Comparison of ENCODE assay signal across 11 cellular contexts in the genomic region with DNA sequence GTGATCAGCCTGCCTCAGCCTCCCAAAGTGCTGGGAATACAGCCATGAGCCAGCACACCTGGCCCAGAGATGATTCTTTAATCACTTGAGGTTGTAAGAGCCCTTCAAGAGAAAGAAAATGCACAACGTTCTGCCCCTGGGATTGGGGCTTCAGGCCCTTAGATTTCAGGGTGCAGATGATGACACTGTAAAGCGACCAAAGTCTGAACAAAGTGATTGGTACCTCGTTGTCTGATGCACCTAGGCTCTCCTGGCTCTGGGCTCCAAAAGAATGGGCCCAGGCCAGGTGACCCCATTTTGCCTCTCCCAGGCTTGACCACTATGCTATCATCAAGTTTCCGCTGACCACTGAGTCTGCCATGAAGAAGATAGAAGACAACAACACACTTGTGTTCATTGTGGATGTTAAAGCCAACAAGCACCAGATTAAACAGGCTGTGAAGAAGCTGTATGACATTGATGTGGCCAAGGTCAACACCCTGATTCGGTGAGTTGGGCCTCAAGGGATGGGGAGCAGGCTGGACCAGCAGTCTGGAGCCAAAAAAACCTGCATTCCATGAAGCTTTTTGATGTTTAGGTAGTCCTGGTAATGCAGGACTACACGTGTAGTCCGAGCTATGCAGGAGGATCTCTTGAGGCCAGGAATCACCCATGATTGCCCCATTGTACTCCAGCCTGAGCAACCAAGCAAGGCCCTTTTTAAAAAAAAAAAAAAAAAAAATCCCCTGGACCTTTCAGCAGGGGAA. TPM values are rescaled to one million over a fixed set of nuclear protein-coding genes. Genes with fewer than 3 reads are reported as not detected.
DNase-seq lines count a peak whose midpoint lies in the region; ATAC-seq, FAIRE-seq and TF ChIP-seq lines count a peak whose summit lies in the region.
"Had no signal": no experiment of that assay in that cellular context is flagged by ENCODE, and none has a peak within 500 bp of the region (broad histone marks: within the 10 kb centered on the region; RNA-seq: fewer than 3 reads in every experiment).

No MANE protein-coding gene starts in this region.

- ATAC-seq in CD4-positive, CD25-positive, alpha-beta regulatory T cell (ENCODE audit: low read depth in 2 of 2) = no peak
- ATAC-seq in activated naive CD4-positive, alpha-beta T cell treated with anti-CD3 and anti-CD28 coated beads, Interleukin-2, amount 50 U/mL, for 72 hours = no peak
- ATAC-seq in GM21367 (IDR thresholded peaks at IDR 0.05; ENCODE audit: unreplicated experiment) = no peak

- H3K27me3 ChIP-seq in CD4-positive, CD25-positive, alpha-beta regulatory T cell (ENCODE audit: control insufficient read depth, insufficient read depth, low read length) = no peaks in the 10 kb centered on the region
- H3K27me3 ChIP-seq: vagina had no signal

- peak overlapping the region; percentile 20 to 47 (median 43) for H3K27ac Mint-ChIP-seq in CD4-positive, CD25-positive, alpha-beta regulatory T cell
- peak overlapping the region; percentile 68 to 100 for H3K27ac Mint-ChIP-seq in activated naive CD4-positive, alpha-beta T cell treated with anti-CD3 and anti-CD28 coated beads, Interleukin-2, amount 50 U/mL, for 72 hours

- peak overlapping the region; percentile 28 to 99 (median 74) for H3K4me3 Mint-ChIP-seq in CD4-positive, CD25-positive, alpha-beta regulatory T cell

- H3K9me3 Mint-ChIP-seq in CD4-positive, CD25-positive, alpha-beta regulatory T cell = no peaks in the 10 kb centered on the region
- H3K9me3 Mint-ChIP-seq in activated naive CD4-positive, alpha-beta T cell treated with anti-CD3 and anti-CD28 coated beads, Interleukin-2, amount 50 U/mL, for 72 hours = no peaks in the 10 kb centered on the region

- TF ChIP-seq POLR2A in H54 (IDR thresholded peaks at IDR 0.05; ENCODE audit: low read depth, low read length) = no peak

- H3K27ac ChIP-seq in CD4-positive, CD25-positive, alpha-beta regulatory T cell (ENCODE audit: insufficient read depth, low read length, poor library complexity, severe bottlenecking) = peak overlapping the region; percentile 90
- H3K27ac ChIP-seq in mesodermal cell (ENCODE audit: low read depth, low read length, severe bottlenecking) = peak overlapping the region; percentile 64

- H3K4me1 ChIP-seq in CD4-positive, CD25-positive, alpha-beta regulatory T cell (ENCODE audit: control insufficient read depth, insufficient read depth, low read length, poor library complexity, severe bottlenecking) = peaks cover 54% of the 10 kb centered on the region
- H3K4me1 ChIP-seq in mesodermal cell (ENCODE audit: control insufficient read depth, insufficient read depth, low read length, poor library complexity, severe bottlenecking) = peaks cover 35% of the 10 kb centered on the region

- no peak for FAIRE-seq in H54 (lab: Jason Lieb, UNC)
- FAIRE-seq: G401.6 had no signal

- TF ChIP-seq CTCF in HFF-Myc (IDR thresholded peaks at IDR 0.05; ENCODE audit: low read depth, low read length, missing control alignments) = no peak

- peaks cover 34% of the 10 kb centered on the region for H3K36me3 ChIP-seq in CD4-positive, CD25-positive, alpha-beta regulatory T cell (ENCODE audit: control insufficient read depth, insufficient read depth, low read length)
- H3K36me3 ChIP-seq in mesodermal cell (ENCODE audit: control insufficient read depth, insufficient read depth, low read length) = peaks cover 45% of the 10 kb centered on the region

- peaks cover 44% of the 10 kb centered on the region for H3K36me3 Mint-ChIP-seq in CD4-positive, CD25-positive, alpha-beta regulatory T cell
- peaks cover 52 to 63% of the 10 kb centered on the region in 2 donors for H3K36me3 Mint-ChIP-seq in activated naive CD4-positive, alpha-beta T cell treated with anti-CD3 and anti-CD28 coated beads, Interleukin-2, amount 50 U/mL, for 72 hours

- peaks cover 19% of the 10 kb centered on the region for H3K27me3 Mint-ChIP-seq in CD4-positive, CD25-positive, alpha-beta regulatory T cell

- peaks cover 6 to 80% (median 39%) of the 10 kb centered on the region in 4 donors for H3K4me1 Mint-ChIP-seq in CD4-positive, CD25-positive, alpha-beta regulatory T cell

- H3K9me3 ChIP-seq in CD4-positive, CD25-positive, alpha-beta regulatory T cell (ENCODE audit: control insufficient read depth in 2 of 2, low read length in 2 of 2) = no peaks in the 10 kb centered on the region
- no peaks in the 10 kb centered on the region for H3K9me3 ChIP-seq in mesodermal cell (ENCODE audit: control insufficient read depth, low read length)
- H3K9me3 ChIP-seq: vagina had no signal

- no peak overlapping the region for H3K4me3 ChIP-seq in CD4-positive, CD25-positive, alpha-beta regulatory T cell (ENCODE audit: low read depth, low read length)
- H3K4me3 ChIP-seq in HFF-Myc (replicated peaks; ENCODE audit: low read depth, low read length) (peak overlapping the region; percentile 99), mesodermal cell (ENCODE audit: extremely low read depth, insufficient read depth, low read length, poor library complexity, severe bottlenecking) (peak overlapping the region; percentile 93)

- WGBS in mesodermal cell (ENCODE audit: insufficient coverage in 2 of 2), 2 experiments = 87 to 88% methylated on average over 5 to 6 of the region's 7 CpGs

- no peak for DNase-seq in CD4-positive, CD25-positive, alpha-beta regulatory T cell
- DNase-seq in HFF-Myc (ENCODE audit: extremely low read depth, low read depth) (no peak), NCI-H1436 treated with DMSO at 0.1 percent for 48 hours (lab: John Stamatoyannopoulos, UW) (no peak), GM19238 (ENCODE audit: insufficient read length, low spot score) (no peak), H54 (ENCODE audit: insufficient read length, low spot score) (no peak)
- no peak for DNase-seq in activated naive CD4-positive, alpha-beta T cell treated with anti-CD3 and anti-CD28 coated beads, Interleukin-2, amount 50 U/mL, for 72 hours (ENCODE audit: low spot score in 2 of 2)
- DNase-seq: NCI-H187 had no signal

RNA-seq across cellular contexts. Expression of gene RPL23A, which starts 2.8 kb away (rescaled TPM):
- 2,050 TPM for total RNA-seq in CD4-positive, CD25-positive, alpha-beta regulatory T cell
- polyA plus RNA-seq in CD4-positive, CD25-positive, alpha-beta regulatory T cell = 1,000 to 10,000 TPM; 4,206 to 5,707 (median 4,669) TPM
- total RNA-seq in activated naive CD4-positive, alpha-beta T cell treated with anti-CD3 and anti-CD28 coated beads, Interleukin-2, amount 50 U/mL, for 72 hours = 1,000 to 10,000 TPM; 2,221 to 2,736 TPM
- polyA plus RNA-seq in mesodermal cell (2013, experiment 1 of 2) = 2,457 TPM
- polyA plus RNA-seq in mesodermal cell (2013, experiment 2 of 2) = 2,483 TPM

RNA-seq across cellular contexts. Expression of gene TLCD1, which starts 3.4 kb away (rescaled TPM):
- total RNA-seq in CD4-positive, CD25-positive, alpha-beta regulatory T cell = 1.3 TPM
- polyA plus RNA-seq in CD4-positive, CD25-positive, alpha-beta regulatory T cell = not detected
- total RNA-seq in activated naive CD4-positive, alpha-beta T cell treated with anti-CD3 and anti-CD28 coated beads, Interleukin-2, amount 50 U/mL, for 72 hours = 10 to 100 TPM in 1 of 2 donors, 1 to 10 TPM in 1; 4.4 to 10.2 TPM
- 6.0 TPM for polyA plus RNA-seq in mesodermal cell (2013, experiment 1 of 2)
- polyA plus RNA-seq in mesodermal cell (2013, experiment 2 of 2) = 8.9 TPM

RNA-seq across cellular contexts. Expression of gene RAB34, which starts 4.9 kb away (rescaled TPM):
- total RNA-seq in CD4-positive, CD25-positive, alpha-beta regulatory T cell = 4.0 TPM
- 10 to 100 TPM in 1 of 4 donors, 1 to 10 TPM in 3; 6.6 to 11.5 (median 6.9) TPM for polyA plus RNA-seq in CD4-positive, CD25-positive, alpha-beta regulatory T cell
- total RNA-seq in activated naive CD4-positive, alpha-beta T cell treated with anti-CD3 and anti-CD28 coated beads, Interleukin-2, amount 50 U/mL, for 72 hours = 10 to 100 TPM; 20.5 to 46.4 TPM
- polyA plus RNA-seq in mesodermal cell (2013, experiment 1 of 2) = 209 TPM
- 185 TPM for polyA plus RNA-seq in mesodermal cell (2013, experiment 2 of 2)

RNA-seq across cellular contexts. Expression of gene NEK8, which starts 6.0 kb away (rescaled TPM):
- total RNA-seq in CD4-positive, CD25-positive, alpha-beta regulatory T cell = 7.5 TPM
- polyA plus RNA-seq in CD4-positive, CD25-positive, alpha-beta regulatory T cell = 1 to 10 TPM; 1.8 to 2.6 (median 2.0) TPM
- 1 to 10 TPM; 5.3 to 6.4 TPM for total RNA-seq in activated naive CD4-positive, alpha-beta T cell treated with anti-CD3 and anti-CD28 coated beads, Interleukin-2, amount 50 U/mL, for 72 hours
- 4.8 TPM for polyA plus RNA-seq in mesodermal cell (2013, experiment 1 of 2)
- 5.7 TPM for polyA plus RNA-seq in mesodermal cell (2013, experiment 2 of 2)

RNA-seq across cellular contexts. Expression of gene PROCA1, which starts 10.9 kb away (rescaled TPM):
- 5.3 TPM for total RNA-seq in CD4-positive, CD25-positive, alpha-beta regulatory T cell
- polyA plus RNA-seq in CD4-positive, CD25-positive, alpha-beta regulatory T cell = under 1 TPM in 3 of 4 donors, not detected in 1; 0.37 to 0.67 (median 0.63) TPM
- 1 to 10 TPM; 5.7 to 6.4 TPM for total RNA-seq in activated naive CD4-positive, alpha-beta T cell treated with anti-CD3 and anti-CD28 coated beads, Interleukin-2, amount 50 U/mL, for 72 hours
- 13.1 TPM for polyA plus RNA-seq in mesodermal cell (2013, experiment 1 of 2)
- 11.7 TPM for polyA plus RNA-seq in mesodermal cell (2013, experiment 2 of 2)
